In the genomic region with DNA sequence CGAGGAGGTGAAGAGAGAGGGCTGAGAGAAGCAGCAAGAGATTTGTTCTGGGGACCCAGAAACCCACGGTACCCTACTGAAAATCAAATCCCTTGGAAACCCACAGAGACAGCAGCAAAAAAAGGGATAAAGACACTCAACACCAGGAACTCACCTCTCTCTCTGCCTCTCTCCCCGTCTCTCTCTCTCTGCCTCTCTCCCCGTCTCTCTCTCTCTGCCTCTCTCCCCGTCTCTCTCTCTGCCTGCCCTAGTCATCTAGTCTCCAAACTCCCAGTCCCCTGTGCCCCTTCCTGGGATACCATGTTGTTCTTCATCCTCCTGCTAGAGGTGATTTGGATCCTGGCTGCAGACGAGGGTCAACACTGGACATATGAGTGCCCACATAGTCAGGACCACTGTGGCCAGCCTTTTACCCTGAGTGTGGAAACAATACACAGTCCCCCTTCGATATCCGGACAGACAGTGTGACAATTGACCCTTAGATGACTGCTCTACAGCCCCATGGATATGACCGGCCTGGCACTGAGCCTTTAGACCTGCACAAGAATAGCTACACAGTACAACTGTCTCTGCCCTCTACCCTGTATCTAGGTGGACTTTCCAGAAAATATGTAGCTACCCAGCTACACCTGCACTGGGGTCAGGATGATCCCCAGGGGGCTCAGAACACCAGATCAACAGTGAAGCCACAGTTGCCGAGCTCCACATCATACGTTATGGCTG, we compare ENCODE assay signal across 2 cellular contexts.
TF ChIP-seq lines count a peak whose summit lies in the region.

No MANE protein-coding gene starts in this region.

TF ChIP-seq in HepG2, 621 proteins besides CTCF, POLR2A, EP300 and RAD21:
- TF ChIP-seq MXD4 (CRISPR knock-in tag; IDR thresholded peaks at IDR 0.05) (no peak), ZMYM2 (CRISPR knock-in tag; IDR thresholded peaks at IDR 0.05) (no peak), ZNF609 (CRISPR knock-in tag; IDR thresholded peaks at IDR 0.05; ENCODE audit: borderline replicate concordance) (no peak), ZNF678 (CRISPR knock-in tag; IDR thresholded peaks at IDR 0.05) (no peak), MTA3 (CRISPR knock-in tag; IDR thresholded peaks at IDR 0.05) (no peak), GATA4 (IDR thresholded peaks at IDR 0.05; ENCODE audit: borderline replicate concordance, low read depth) (no peak), ZNF737 (CRISPR knock-in tag; IDR thresholded peaks at IDR 0.05; ENCODE audit: borderline replicate concordance) (no peak), ZNF773 (CRISPR knock-in tag; IDR thresholded peaks at IDR 0.05; ENCODE audit: borderline replicate concordance) (no peak), KAT7 (CRISPR knock-in tag; IDR thresholded peaks at IDR 0.05; ENCODE audit: borderline replicate concordance) (no peak), ATF7 (IDR thresholded peaks at IDR 0.05) (no peak), ATF7 (CRISPR knock-in tag; IDR thresholded peaks at IDR 0.05) (no peak), RBM22 (optimal IDR thresholded peaks at IDR 0.05; ENCODE audit: low read length) (no peak), RFXANK (CRISPR knock-in tag; IDR thresholded peaks at IDR 0.05) (no peak), TBX2 (CRISPR knock-in tag; IDR thresholded peaks at IDR 0.05; ENCODE audit: borderline replicate concordance) (no peak), CEBPB (IDR thresholded peaks at IDR 0.05; ENCODE audit: borderline replicate concordance, low read depth, low read length) (no peak), ZKSCAN5 (CRISPR knock-in tag; IDR thresholded peaks at IDR 0.05) (no peak), E2F2 (CRISPR knock-in tag; IDR thresholded peaks at IDR 0.05; ENCODE audit: borderline replicate concordance) (no peak), NR2F6 (IDR thresholded peaks at IDR 0.05) (no peak), NR2F6 (CRISPR knock-in tag; IDR thresholded peaks at IDR 0.05) (no peak), ZNF781 (CRISPR knock-in tag; IDR thresholded peaks at IDR 0.05; ENCODE audit: borderline replicate concordance, not compliant biosample characterization) (no peak)
- TF ChIP-seq, protein P1, sequence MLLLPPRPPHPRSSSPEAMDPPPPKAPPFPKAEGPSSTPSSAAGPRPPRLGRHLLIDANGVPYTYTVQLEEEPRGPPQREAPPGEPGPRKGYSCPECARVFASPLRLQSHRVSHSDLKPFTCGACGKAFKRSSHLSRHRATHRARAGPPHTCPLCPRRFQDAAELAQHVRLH (CRISPR knock-in tag; IDR thresholded peaks at IDR 0.05; ENCODE audit: borderline replicate concordance, low read depth), result no peak
- TF ChIP-seq, protein P2, sequence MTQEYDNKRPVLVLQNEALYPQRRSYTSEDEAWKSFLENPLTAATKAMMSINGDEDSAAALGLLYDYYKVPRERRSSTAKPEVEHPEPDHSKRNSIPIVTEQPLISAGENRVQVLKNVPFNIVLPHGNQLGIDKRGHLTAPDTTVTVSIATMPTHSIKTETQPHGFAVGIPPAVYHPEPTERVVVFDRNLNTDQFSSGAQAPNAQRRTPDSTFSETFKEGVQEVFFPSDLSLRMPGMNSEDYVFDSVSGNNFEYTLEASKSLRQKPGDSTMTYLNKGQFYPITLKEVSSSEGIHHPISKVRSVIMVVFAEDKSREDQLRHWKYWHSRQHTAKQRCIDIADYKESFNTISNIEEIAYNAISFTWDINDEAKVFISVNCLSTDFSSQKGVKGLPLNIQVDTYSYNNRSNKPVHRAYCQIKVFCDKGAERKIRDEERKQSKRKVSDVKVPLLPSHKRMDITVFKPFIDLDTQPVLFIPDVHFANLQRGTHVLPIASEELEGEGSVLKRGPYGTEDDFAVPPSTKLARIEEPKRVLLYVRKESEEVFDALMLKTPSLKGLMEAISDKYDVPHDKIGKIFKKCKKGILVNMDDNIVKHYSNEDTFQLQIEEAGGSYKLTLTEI (CRISPR knock-in tag; conservative IDR thresholded peaks at IDR 0.05), result no peak
TF ChIP-seq in HepG2: peak in this region for 0.

TF ChIP-seq in HEK293, 187 proteins besides CTCF, POLR2A, EP300 and RAD21:
- TF ChIP-seq ZNF596 (tag by site-specific recombination; IDR thresholded peaks at IDR 0.05) (peak; percentile 46), PRDM10 (tag by site-specific recombination; IDR thresholded peaks at IDR 0.05) (no peak)
